In the genomic region with DNA sequence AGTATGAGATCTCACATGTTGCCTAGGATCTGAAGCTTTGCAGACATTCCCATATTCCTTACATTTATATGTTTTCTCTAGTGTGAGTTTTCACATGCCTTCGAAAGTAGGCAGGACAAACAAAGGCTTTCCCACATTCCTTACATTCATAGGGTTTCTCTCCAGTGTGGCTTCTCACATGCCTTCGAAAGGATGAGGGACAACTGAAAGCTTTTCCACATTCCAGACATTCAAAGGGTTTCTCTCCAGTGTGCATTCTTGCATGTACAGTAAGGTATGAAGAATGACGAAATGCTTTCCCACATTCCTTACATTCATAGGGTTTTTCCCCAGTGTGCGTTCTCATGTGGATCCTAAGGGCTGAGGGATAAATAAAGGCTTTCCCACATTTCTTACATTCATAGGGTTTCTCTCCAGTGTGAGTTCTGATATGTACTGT, we compare ENCODE assay signal across 1 cellular context.
TF ChIP-seq lines count a peak whose summit lies in the region.

No MANE protein-coding gene starts in this region.

TF ChIP-seq in GM12878, 131 proteins besides CTCF, POLR2A, EP300 and RAD21:
- TF ChIP-seq ZNF274 (IDR thresholded peaks at IDR 0.05; ENCODE audit: insufficient read depth, insufficient read length) (peak; percentile 58), RUNX3 (IDR thresholded peaks at IDR 0.05; ENCODE audit: low read length) (no peak)
